ENCODE assay signal across 1 cellular context in genomic region chr16:9039208-9039607, GRCh38.
TF ChIP-seq lines count a peak whose summit lies in the region.

No MANE protein-coding gene starts in this region.

TF ChIP-seq in HepG2, 621 proteins besides CTCF, POLR2A, EP300 and RAD21:
- TF ChIP-seq ZNF282 (IDR thresholded peaks at IDR 0.05; ENCODE audit: partially characterized antibody) (no peak), HNRNPUL1 (IDR thresholded peaks at IDR 0.05; ENCODE audit: low read depth, low read length) (no peak), RFX1 (IDR thresholded peaks at IDR 0.05) (no peak), MIER2 (CRISPR knock-in tag; IDR thresholded peaks at IDR 0.05) (peak; percentile 94), HBP1 (CRISPR knock-in tag; IDR thresholded peaks at IDR 0.05; ENCODE audit: low read depth) (0 out of 2 replicates have a peak, but pooled peaks have one; percentile 48), REST (IDR thresholded peaks at IDR 0.05; ENCODE audit: borderline replicate concordance in 1 of 2, low read depth in 1 of 2, low read length in 2 of 2) (peak; percentile 78 to 96), TGIF2 (CRISPR knock-in tag; IDR thresholded peaks at IDR 0.05) (peak; percentile 64; the same call in 1 of the 2 replicates), ZNF296 (CRISPR knock-in tag; conservative IDR thresholded peaks at IDR 0.05) (0 out of 2 replicates have a peak, but pooled peaks have one; percentile 22), SIX4 (CRISPR knock-in tag; IDR thresholded peaks at IDR 0.05) (no peak), ASH2L (IDR thresholded peaks at IDR 0.05; ENCODE audit: insufficient read length, low read depth, low read length) (no peak), EHMT2 (IDR thresholded peaks at IDR 0.05; ENCODE audit: borderline replicate concordance, low read depth, low read length) (peak; percentile 95; the same call in 1 of the 2 replicates), ZBTB4 (CRISPR knock-in tag; IDR thresholded peaks at IDR 0.05; ENCODE audit: borderline replicate concordance) (no peak)
TF ChIP-seq in HepG2: peak in this region for 6.
